ENCODE assay signal across 16 cellular contexts in the genomic region with DNA sequence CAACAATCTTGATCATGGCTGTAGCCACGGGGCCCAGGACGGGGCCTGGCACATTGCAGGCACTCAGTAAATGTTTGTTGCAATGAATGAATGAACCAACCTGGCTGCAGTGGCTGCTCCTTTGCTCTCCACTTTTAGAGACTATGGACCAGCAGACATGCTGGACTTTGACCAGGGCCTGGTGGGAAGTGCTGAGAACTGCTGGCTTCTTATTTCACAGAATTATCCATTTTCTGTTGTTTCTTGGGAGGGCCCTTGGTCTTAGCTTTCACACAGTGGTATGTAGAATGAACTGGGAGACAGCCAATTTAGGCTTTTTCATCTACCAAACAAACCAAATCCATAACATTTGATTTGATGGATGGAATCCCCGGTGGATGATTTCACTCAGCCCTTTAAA.
"Had no signal": no experiment of that assay in that cellular context is flagged by ENCODE, and none has a peak within 500 bp of the region (broad histone marks: within the 10 kb centered on the region; RNA-seq: fewer than 3 reads in every experiment).

No MANE protein-coding gene starts in this region.

- H3K27ac ChIP-seq: left ventricle myocardium inferior, sigmoid colon, uterus had no signal

- H3K9me3 ChIP-seq: left ventricle myocardium inferior, sigmoid colon, uterus had no signal

- DNase-seq: activated CD4-positive, alpha-beta T cell treated with anti-CD3 and anti-CD28 coated beads, Interleukin-2, amount 10 ng/mL, durations not matched to agents 24 days and 14 days; activated naive CD4-positive, alpha-beta T cell treated with anti-CD3 and anti-CD28 coated beads, Interleukin-2, amount 10 ng/mL, durations not matched to agents 7 days and 5 days; foreskin fibroblast; head of caudate nucleus; islet precursor cell; left ventricle myocardium inferior; mesendoderm; nephron progenitor cell; sigmoid colon; stimulated activated CD4-positive, alpha-beta T cell treated with anti-CD3 and anti-CD28 coated beads, Interleukin-4, amount 100 ng/mL, for 24 hours; T-helper 1 cell; uterus had no signal

- ATAC-seq: esophagus mucosa, WTC11 had no signal

- H3K27me3 ChIP-seq: sigmoid colon, uterus had no signal

- FAIRE-seq: endometrium had no signal

- H3K4me1 Mint-ChIP-seq: activated CD4-positive, alpha-beta T cell treated with anti-CD3 and anti-CD28 coated beads, Interleukin-2, amount 10 ng/mL, durations not matched to agents 24 days and 14 days; activated naive CD4-positive, alpha-beta T cell treated with anti-CD3 and anti-CD28 coated beads, Interleukin-2, amount 10 ng/mL, durations not matched to agents 7 days and 5 days had no signal

- H3K4me3 Mint-ChIP-seq: activated CD4-positive, alpha-beta T cell treated with anti-CD3 and anti-CD28 coated beads, Interleukin-2, amount 10 ng/mL, durations not matched to agents 24 days and 14 days; activated naive CD4-positive, alpha-beta T cell treated with anti-CD3 and anti-CD28 coated beads, Interleukin-2, amount 10 ng/mL, durations not matched to agents 7 days and 5 days; activated T-helper 1 cell treated with anti-CD3 and anti-CD28 coated beads, Interleukin-12 subunit alpha, Interleukin-12 subunit beta, Interleukin-2, Interleukin-4 antibody, amounts not matched to agents 30 ng/mL and 10 ng/mL and 1 ng/mL, durations not matched to agents 14 hours and 24 hours and 36 hours; nephron progenitor cell; WTC11 had no signal

- H3K9me3 Mint-ChIP-seq: activated naive CD4-positive, alpha-beta T cell treated with anti-CD3 and anti-CD28 coated beads, Interleukin-2, amount 10 ng/mL, durations not matched to agents 7 days and 5 days; activated T-helper 1 cell treated with anti-CD3 and anti-CD28 coated beads, Interleukin-12 subunit alpha, Interleukin-12 subunit beta, Interleukin-2, Interleukin-4 antibody, amounts not matched to agents 30 ng/mL and 10 ng/mL and 1 ng/mL, durations not matched to agents 14 hours and 24 hours and 36 hours; nephron progenitor cell had no signal

- H3K27ac Mint-ChIP-seq: activated CD4-positive, alpha-beta T cell treated with anti-CD3 and anti-CD28 coated beads, Interleukin-2, amount 10 ng/mL, durations not matched to agents 24 days and 14 days; activated naive CD4-positive, alpha-beta T cell treated with anti-CD3 and anti-CD28 coated beads, Interleukin-2, amount 10 ng/mL, durations not matched to agents 7 days and 5 days; activated T-helper 1 cell treated with anti-CD3 and anti-CD28 coated beads, Interleukin-12 subunit alpha, Interleukin-12 subunit beta, Interleukin-2, Interleukin-4 antibody, amounts not matched to agents 30 ng/mL and 10 ng/mL and 1 ng/mL, durations not matched to agents 14 hours and 24 hours and 36 hours; nephron progenitor cell; WTC11 had no signal

- H3K4me1 ChIP-seq: left ventricle myocardium inferior, uterus had no signal

- H3K4me3 ChIP-seq: left ventricle myocardium inferior, sigmoid colon, uterus had no signal

- H3K36me3 Mint-ChIP-seq: activated naive CD4-positive, alpha-beta T cell treated with anti-CD3 and anti-CD28 coated beads, Interleukin-2, amount 10 ng/mL, durations not matched to agents 7 days and 5 days had no signal

- H3K36me3 ChIP-seq: left ventricle myocardium inferior, sigmoid colon, uterus had no signal

- H3K27me3 Mint-ChIP-seq: activated CD4-positive, alpha-beta T cell treated with anti-CD3 and anti-CD28 coated beads, Interleukin-2, amount 10 ng/mL, durations not matched to agents 24 days and 14 days had no signal
